1 cellular context compared by ENCODE assay signal in the genomic region with DNA sequence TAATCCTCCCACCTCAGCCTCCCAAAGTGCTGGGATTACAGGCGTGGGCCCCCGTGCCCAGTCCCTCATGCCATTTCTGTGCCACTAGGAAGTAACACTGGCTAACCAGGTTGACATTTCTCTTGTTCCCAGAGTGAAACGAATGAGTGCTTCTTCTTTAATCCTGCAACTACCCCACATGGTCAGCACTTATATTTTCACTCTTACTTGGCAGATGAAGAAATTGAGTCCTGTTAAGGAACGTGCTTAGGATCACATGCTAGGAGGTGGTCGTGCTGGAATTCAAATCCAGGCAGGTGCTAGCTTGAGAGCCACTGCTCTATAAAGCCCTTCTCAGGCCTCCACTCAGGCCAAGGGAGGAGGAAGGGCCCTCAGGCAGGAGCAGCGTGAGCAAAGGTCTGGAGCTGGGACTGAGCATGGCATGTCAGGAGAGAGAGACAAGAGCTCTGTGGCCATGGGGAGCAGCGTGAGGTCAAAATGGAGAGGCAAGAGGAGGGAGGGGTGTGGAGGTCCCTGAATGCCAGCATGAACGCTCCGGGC.
TF ChIP-seq lines count a peak whose summit lies in the region.

No MANE protein-coding gene starts in this region.

TF ChIP-seq in H1, 55 proteins besides CTCF, POLR2A, EP300 and RAD21:
- TF ChIP-seq, protein P1, sequence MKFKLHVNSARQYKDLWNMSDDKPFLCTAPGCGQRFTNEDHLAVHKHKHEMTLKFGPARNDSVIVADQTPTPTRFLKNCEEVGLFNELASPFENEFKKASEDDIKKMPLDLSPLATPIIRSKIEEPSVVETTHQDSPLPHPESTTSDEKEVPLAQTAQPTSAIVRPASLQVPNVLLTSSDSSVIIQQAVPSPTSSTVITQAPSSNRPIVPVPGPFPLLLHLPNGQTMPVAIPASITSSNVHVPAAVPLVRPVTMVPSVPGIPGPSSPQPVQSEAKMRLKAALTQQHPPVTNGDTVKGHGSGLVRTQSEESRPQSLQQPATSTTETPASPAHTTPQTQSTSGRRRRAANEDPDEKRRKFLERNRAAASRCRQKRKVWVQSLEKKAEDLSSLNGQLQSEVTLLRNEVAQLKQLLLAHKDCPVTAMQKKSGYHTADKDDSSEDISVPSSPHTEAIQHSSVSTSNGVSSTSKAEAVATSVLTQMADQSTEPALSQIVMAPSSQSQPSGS (IDR thresholded peaks at IDR 0.05; ENCODE audit: low read length), result no peak
- no peak for TF ChIP-seq CEBPB (IDR thresholded peaks at IDR 0.05; ENCODE audit: low read depth, low read length)
- TF ChIP-seq CBX8 (IDR thresholded peaks at IDR 0.05; ENCODE audit: borderline replicate concordance, low read depth, low read length), result no peak
- TF ChIP-seq GTF2F1 (IDR thresholded peaks at IDR 0.05; ENCODE audit: borderline replicate concordance, low read depth, low read length), result no peak
- TF ChIP-seq SIX5 (IDR thresholded peaks at IDR 0.05; ENCODE audit: low read depth, low read length), result no peak
- no peak for TF ChIP-seq SUZ12 (IDR thresholded peaks at IDR 0.05; ENCODE audit: low read length)
- TF ChIP-seq, protein P2, sequence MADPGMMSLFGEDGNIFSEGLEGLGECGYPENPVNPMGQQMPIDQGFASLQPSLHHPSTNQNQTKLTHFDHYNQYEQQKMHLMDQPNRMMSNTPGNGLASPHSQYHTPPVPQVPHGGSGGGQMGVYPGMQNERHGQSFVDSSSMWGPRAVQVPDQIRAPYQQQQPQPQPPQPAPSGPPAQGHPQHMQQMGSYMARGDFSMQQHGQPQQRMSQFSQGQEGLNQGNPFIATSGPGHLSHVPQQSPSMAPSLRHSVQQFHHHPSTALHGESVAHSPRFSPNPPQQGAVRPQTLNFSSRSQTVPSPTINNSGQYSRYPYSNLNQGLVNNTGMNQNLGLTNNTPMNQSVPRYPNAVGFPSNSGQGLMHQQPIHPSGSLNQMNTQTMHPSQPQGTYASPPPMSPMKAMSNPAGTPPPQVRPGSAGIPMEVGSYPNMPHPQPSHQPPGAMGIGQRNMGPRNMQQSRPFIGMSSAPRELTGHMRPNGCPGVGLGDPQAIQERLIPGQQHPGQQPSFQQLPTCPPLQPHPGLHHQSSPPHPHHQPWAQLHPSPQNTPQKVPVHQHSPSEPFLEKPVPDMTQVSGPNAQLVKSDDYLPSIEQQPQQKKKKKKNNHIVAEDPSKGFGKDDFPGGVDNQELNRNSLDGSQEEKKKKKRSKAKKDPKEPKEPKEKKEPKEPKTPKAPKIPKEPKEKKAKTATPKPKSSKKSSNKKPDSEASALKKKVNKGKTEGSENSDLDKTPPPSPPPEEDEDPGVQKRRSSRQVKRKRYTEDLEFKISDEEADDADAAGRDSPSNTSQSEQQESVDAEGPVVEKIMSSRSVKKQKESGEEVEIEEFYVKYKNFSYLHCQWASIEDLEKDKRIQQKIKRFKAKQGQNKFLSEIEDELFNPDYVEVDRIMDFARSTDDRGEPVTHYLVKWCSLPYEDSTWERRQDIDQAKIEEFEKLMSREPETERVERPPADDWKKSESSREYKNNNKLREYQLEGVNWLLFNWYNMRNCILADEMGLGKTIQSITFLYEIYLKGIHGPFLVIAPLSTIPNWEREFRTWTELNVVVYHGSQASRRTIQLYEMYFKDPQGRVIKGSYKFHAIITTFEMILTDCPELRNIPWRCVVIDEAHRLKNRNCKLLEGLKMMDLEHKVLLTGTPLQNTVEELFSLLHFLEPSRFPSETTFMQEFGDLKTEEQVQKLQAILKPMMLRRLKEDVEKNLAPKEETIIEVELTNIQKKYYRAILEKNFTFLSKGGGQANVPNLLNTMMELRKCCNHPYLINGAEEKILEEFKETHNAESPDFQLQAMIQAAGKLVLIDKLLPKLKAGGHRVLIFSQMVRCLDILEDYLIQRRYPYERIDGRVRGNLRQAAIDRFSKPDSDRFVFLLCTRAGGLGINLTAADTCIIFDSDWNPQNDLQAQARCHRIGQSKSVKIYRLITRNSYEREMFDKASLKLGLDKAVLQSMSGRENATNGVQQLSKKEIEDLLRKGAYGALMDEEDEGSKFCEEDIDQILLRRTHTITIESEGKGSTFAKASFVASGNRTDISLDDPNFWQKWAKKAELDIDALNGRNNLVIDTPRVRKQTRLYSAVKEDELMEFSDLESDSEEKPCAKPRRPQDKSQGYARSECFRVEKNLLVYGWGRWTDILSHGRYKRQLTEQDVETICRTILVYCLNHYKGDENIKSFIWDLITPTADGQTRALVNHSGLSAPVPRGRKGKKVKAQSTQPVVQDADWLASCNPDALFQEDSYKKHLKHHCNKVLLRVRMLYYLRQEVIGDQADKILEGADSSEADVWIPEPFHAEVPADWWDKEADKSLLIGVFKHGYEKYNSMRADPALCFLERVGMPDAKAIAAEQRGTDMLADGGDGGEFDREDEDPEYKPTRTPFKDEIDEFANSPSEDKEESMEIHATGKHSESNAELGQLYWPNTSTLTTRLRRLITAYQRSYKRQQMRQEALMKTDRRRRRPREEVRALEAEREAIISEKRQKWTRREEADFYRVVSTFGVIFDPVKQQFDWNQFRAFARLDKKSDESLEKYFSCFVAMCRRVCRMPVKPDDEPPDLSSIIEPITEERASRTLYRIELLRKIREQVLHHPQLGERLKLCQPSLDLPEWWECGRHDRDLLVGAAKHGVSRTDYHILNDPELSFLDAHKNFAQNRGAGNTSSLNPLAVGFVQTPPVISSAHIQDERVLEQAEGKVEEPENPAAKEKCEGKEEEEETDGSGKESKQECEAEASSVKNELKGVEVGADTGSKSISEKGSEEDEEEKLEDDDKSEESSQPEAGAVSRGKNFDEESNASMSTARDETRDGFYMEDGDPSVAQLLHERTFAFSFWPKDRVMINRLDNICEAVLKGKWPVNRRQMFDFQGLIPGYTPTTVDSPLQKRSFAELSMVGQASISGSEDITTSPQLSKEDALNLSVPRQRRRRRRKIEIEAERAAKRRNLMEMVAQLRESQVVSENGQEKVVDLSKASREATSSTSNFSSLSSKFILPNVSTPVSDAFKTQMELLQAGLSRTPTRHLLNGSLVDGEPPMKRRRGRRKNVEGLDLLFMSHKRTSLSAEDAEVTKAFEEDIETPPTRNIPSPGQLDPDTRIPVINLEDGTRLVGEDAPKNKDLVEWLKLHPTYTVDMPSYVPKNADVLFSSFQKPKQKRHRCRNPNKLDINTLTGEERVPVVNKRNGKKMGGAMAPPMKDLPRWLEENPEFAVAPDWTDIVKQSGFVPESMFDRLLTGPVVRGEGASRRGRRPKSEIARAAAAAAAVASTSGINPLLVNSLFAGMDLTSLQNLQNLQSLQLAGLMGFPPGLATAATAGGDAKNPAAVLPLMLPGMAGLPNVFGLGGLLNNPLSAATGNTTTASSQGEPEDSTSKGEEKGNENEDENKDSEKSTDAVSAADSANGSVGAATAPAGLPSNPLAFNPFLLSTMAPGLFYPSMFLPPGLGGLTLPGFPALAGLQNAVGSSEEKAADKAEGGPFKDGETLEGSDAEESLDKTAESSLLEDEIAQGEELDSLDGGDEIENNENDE (IDR thresholded peaks at IDR 0.05; ENCODE audit: insufficient replicate concordance, low read length), result no peak
- TF ChIP-seq TCF12 (IDR thresholded peaks at IDR 0.05; ENCODE audit: low read depth, low read length), result no peak
- no peak for TF ChIP-seq SRF (IDR thresholded peaks at IDR 0.05; ENCODE audit: low read depth, low read length)
- no peak for TF ChIP-seq TBP (IDR thresholded peaks at IDR 0.05; ENCODE audit: low read depth, low read length)
- no peak for TF ChIP-seq HDAC2 (IDR thresholded peaks at IDR 0.05; ENCODE audit: borderline replicate concordance in 1 of 2, low read depth in 2 of 2, low read length in 2 of 2)
- no peak for TF ChIP-seq CHD2 (IDR thresholded peaks at IDR 0.05; ENCODE audit: low read length)
- TF ChIP-seq YY1 (IDR thresholded peaks at IDR 0.05; ENCODE audit: low read depth, low read length), result no peak
- TF ChIP-seq MAFK (IDR thresholded peaks at IDR 0.05; ENCODE audit: low read depth, low read length), result no peak
- TF ChIP-seq FOSL1 (IDR thresholded peaks at IDR 0.05; ENCODE audit: insufficient read depth, low read depth, low read length), result no peak
